ENCODE assay signal across 8 cellular contexts in the genomic region with DNA sequence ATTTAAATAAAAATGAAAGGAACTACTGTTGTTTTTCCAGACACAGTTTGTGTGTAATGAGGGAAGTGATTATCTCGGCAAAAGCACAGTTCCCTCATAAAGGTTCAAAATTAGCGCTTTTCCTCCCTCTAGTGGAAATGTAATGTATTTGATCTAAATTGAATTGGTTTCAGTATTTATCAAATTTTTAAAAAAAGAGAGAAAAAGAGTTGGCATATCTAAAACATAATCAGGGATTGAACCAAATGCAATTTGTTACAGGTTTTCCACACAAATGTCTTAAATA. TPM values are rescaled to one million over a fixed set of nuclear protein-coding genes. Genes with fewer than 3 reads are reported as not detected.
DNase-seq lines count a peak whose midpoint lies in the region; ATAC-seq and TF ChIP-seq lines count a peak whose summit lies in the region.

No MANE protein-coding gene starts in this region.

- H3K9ac ChIP-seq in HCT116 (ENCODE audit: low read length) = no peak overlapping the region

- DNase-seq in AG08395 (ENCODE audit: low spot score) = peak; percentile 51
- DNase-seq in HCT116 (ENCODE audit: low read depth, low spot score) = peak; percentile 16
- DNase-seq in SHP77 treated with DMSO at 0.1 percent for 48 hours (lab: John Stamatoyannopoulos, UW) = peak; percentile 64
- DNase-seq in globus pallidus (ENCODE audit: low spot score) = peak; percentile 41
- no peak for DNase-seq in tibial artery
- DNase-seq in UCSD-AML1 (lab: John Stamatoyannopoulos, UW; ENCODE audit: unreplicated experiment) = no peak
- DNase-seq in activated naive CD4-positive, alpha-beta T cell treated with anti-CD3 and anti-CD28 coated beads, Interleukin-2, amount 50 U/mL, for 16 hours = no peak
- no peak for DNase-seq in NCI-H1930 (lab: John Stamatoyannopoulos, UW)

- no peaks in the 10 kb centered on the region for H4K20me1 ChIP-seq in HCT116 (ENCODE audit: insufficient read depth)

- CTCF ChIA-PET in HCT116 (lab: Charles Lee) = interaction anchor here (0.6 kb wide), 1 partner anchor 1058 kb away, joined by 3 read pairs; no protein-coding TSS in a partner anchor

- 0 out of 2 replicates have a peak overlapping the region, but pooled peaks have one; percentile 7 for H3K4me2 ChIP-seq in HCT116 (ENCODE audit: low read length)

- peak overlapping the region; percentile 82 for H2AFZ ChIP-seq in HCT116 (ENCODE audit: low read depth, low read length, poor library complexity, severe bottlenecking)

- H3K9me2 ChIP-seq in HCT116 (ENCODE audit: insufficient read depth) = no peaks in the 10 kb centered on the region

- POLR2A ChIA-PET in HCT116 (lab: Charles Lee) = no interaction called here

- BruUV-seq in HCT116 (replicated peaks; lab: Mats Ljungman, UMichigan) = no TSS peak

- TF ChIP-seq CTCF in HCT116 (IDR thresholded peaks at IDR 0.05 in 2 of 3, conservative IDR thresholded peaks at IDR 0.05 in 1 of 3; ENCODE audit: borderline replicate concordance in 1 of 3, insufficient read depth in 1 of 3, low read depth in 2 of 3, low read length in 2 of 3) = peak; percentile 38 to 62 (median 41); a peak in 4 of 6 replicates
- peak; percentile 29 to 39 for TF ChIP-seq CTCF in tibial artery (IDR thresholded peaks at IDR 0.05)

- no peaks in the 10 kb centered on the region for H3K36me3 ChIP-seq in HCT116 (ENCODE audit: control insufficient read depth in 1 of 2, insufficient read depth in 2 of 2, low read length in 2 of 2)
- no peaks in the 10 kb centered on the region for H3K36me3 ChIP-seq in tibial artery

- TF ChIP-seq RAD21 in HCT116 (IDR thresholded peaks at IDR 0.05; ENCODE audit: low read depth) = peak; percentile 54

- intact Hi-C loops in HCT116 (cut with micrococcal nuclease) (loop anchor here (5.0 to 10.0 kb wide), 2 partner anchors 217 to 254 kb away; no protein-coding TSS in a partner anchor), tibial artery (cut with DNase I; ENCODE audit: low total_unique reads) (no loop called here)

- RAD21 ChIA-PET in HCT116 (lab: Charles Lee; ENCODE audit: low non-redundant PET in 1 of 2, low total read pairs in 2 of 2, uncharacterized antibody in 2 of 2, unreplicated experiment in 2 of 2) = no interaction called here

- H3K9me3 ChIP-seq in HCT116 (ENCODE audit: control insufficient read depth in 1 of 2, insufficient read depth in 1 of 2, low read depth in 1 of 2, low read length in 2 of 2) = no peaks in the 10 kb centered on the region
- H3K9me3 ChIP-seq in tibial artery = peaks cover 0 to 3% (median 0%) of the 10 kb centered on the region in 3 donors

- no peak for TF ChIP-seq POLR2A in HCT116 (IDR thresholded peaks at IDR 0.05; ENCODE audit: borderline replicate concordance, extremely low read depth, insufficient read depth, insufficient read length)

- H3K79me2 ChIP-seq in HCT116 (ENCODE audit: insufficient read depth, low read length) = no peaks in the 10 kb centered on the region

- H3K4me1 ChIP-seq in HCT116 (ENCODE audit: control insufficient read depth in 1 of 2, insufficient read depth in 2 of 2, low read length in 2 of 2) = peaks cover 0 to 8% of the 10 kb centered on the region in 2 experiments; a peak in 2 of 4 replicates
- H3K4me1 ChIP-seq in tibial artery = no peaks in the 10 kb centered on the region

- H3K27me3 ChIP-seq in HCT116 (ENCODE audit: insufficient read depth, low read length) (peaks cover 3% of the 10 kb centered on the region; the same call in 1 of the 2 replicates), tibial artery (no peaks in the 10 kb centered on the region)

- H3K4me3 ChIP-seq in HCT116 (replicated peaks in 1 of 2; ENCODE audit: low read depth in 1 of 2, low read length in 2 of 2) (no peak overlapping the region), tibial artery (no peak overlapping the region)

- ATAC-seq in HCT116 = peak; percentile 49; the same call in 1 of the 2 replicates

- H3K27ac ChIP-seq in HCT116 (ENCODE audit: low read depth, low read length) (no peak overlapping the region), tibial artery (no peak overlapping the region)

TF ChIP-seq in HCT116, 20 proteins besides CTCF, POLR2A, EP300 and RAD21:
- no peak for TF ChIP-seq EGR1 (IDR thresholded peaks at IDR 0.05; ENCODE audit: low read depth)

RNA-seq across cellular contexts. Expression of gene CMPK2, which starts 37.5 kb away (rescaled TPM):
- total RNA-seq in HCT116 (2021; ENCODE audit: unreplicated experiment) = 1.5 TPM
- 0.65 and 0.99 TPM in 2 replicates for polyA plus RNA-seq in HCT116 (2012)

RNA-seq across cellular contexts. Expression of gene RSAD2, which starts 49.3 kb away (rescaled TPM):
- total RNA-seq in HCT116 (2021; ENCODE audit: unreplicated experiment) = not detected
- 0.09 TPM in 2 replicates for polyA plus RNA-seq in HCT116 (2012)

Comparison
In these comparisons a context has a peak if more than half of its experiments do, and no peak if none do; other contexts are left out.
1. DNase-seq: peak in AG08395 (single experiment), HCT116 (single experiment), SHP77 treated with DMSO at 0.1 percent for 48 hours (single experiment) and globus pallidus (single experiment); none in tibial artery (0 of 2), UCSD-AML1 (single experiment), activated naive CD4-positive, alpha-beta T cell treated with anti-CD3 and anti-CD28 coated beads, Interleukin-2, amount 50 U/mL, for 16 hours (single experiment) and NCI-H1930 (0 of 2).